Comparison of ENCODE assay signal across 12 cellular contexts in the genomic region with DNA sequence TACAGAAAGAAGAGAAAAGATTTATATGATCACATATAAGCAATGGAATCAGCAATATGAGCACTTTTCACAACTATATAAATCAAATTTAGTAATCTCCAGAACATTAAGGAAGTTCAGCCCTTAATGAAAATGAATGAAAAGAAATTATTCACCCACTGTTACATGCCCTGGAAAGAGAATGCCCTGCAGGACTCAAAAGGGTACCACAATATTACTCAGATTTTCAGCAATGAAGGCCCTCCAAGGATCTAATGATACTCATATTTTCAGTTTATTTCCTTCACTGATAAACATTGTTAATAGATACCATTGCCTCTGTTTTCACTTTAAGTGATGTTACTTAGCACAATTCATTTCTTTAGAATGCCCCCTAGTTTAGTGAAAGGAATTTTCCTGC. TPM values are rescaled to one million over a fixed set of nuclear protein-coding genes. Genes with fewer than 3 reads are reported as not detected.
DNase-seq lines count a peak whose midpoint lies in the region; ATAC-seq and TF ChIP-seq lines count a peak whose summit lies in the region.
"Not testable (repeated sequence)": the region's sequence is repeated elsewhere in the genome, so short reads cannot be mapped to it uniquely, and the experiment has no call there.
"Had no signal": no experiment of that assay in that cellular context is flagged by ENCODE, and none has a peak within 500 bp of the region (broad histone marks: within the 10 kb centered on the region; RNA-seq: fewer than 3 reads in every experiment).

No MANE protein-coding gene starts in this region.

- not testable (repeated sequence) for H3K4me3 ChIP-seq in CD4-positive, alpha-beta memory T cell (ENCODE audit: low read length in 2 of 2); naive thymus-derived CD4-positive, alpha-beta T cell (ENCODE audit: low read length); gastrocnemius medialis

- H3K4me3 Mint-ChIP-seq in CD4-positive, alpha-beta memory T cell: peak overlapping the region in 1 of 8 donors; percentile 67
- H3K4me3 Mint-ChIP-seq in T-cell: peak overlapping the region in 2 of 3 donors; percentile 65 to 73
- not testable (repeated sequence) for H3K4me3 Mint-ChIP-seq in activated T-cell treated with anti-CD3 and anti-CD28 coated beads, Interleukin-2, amount 50 U/mL, for 24 hours
- H3K4me3 Mint-ChIP-seq in brain: peak overlapping the region in 3 of 5 experiments; percentile 62 to 80 (median 74)
- H3K4me3 Mint-ChIP-seq in naive thymus-derived CD4-positive, alpha-beta T cell: peak overlapping the region in 1 of 10 donors; percentile 71

- H3K36me3 Mint-ChIP-seq in CD4-positive, alpha-beta memory T cell; T-cell; activated T-cell treated with anti-CD3 and anti-CD28 coated beads, Interleukin-2, amount 50 U/mL, for 24 hours (ENCODE audit: low read depth); brain; naive thymus-derived CD4-positive, alpha-beta T cell: not testable (repeated sequence)

- H3K27me3 Mint-ChIP-seq in CD4-positive, alpha-beta memory T cell; T-cell; activated T-cell treated with anti-CD3 and anti-CD28 coated beads, Interleukin-2, amount 50 U/mL, for 24 hours; brain: not testable (repeated sequence)
- H3K27me3 Mint-ChIP-seq in naive thymus-derived CD4-positive, alpha-beta T cell: peaks cover 0 to 12% (median 0%) of the 10 kb centered on the region in 5 donors

- intact Hi-C loops in CD4-positive, alpha-beta memory T cell (cut with micrococcal nuclease); gastrocnemius medialis (cut with DNase I; ENCODE audit: low total_unique reads): not testable (repeated sequence)
- intact Hi-C loops in naive thymus-derived CD4-positive, alpha-beta T cell (cut with micrococcal nuclease): loop anchor here in 1 of 2 donors (5.0 kb wide), 1 partner anchor 386 kb away; a partner anchor contains a TSS

- H3K27ac Mint-ChIP-seq in CD4-positive, alpha-beta memory T cell: peak overlapping the region in 6 of 7 donors; percentile 15 to 92 (median 32)
- H3K27ac Mint-ChIP-seq in T-cell (peak overlapping the region; percentile 93 to 100), brain (peak overlapping the region; percentile 67 to 100 (median 85))
- H3K27ac Mint-ChIP-seq in activated T-cell treated with anti-CD3 and anti-CD28 coated beads, Interleukin-2, amount 50 U/mL, for 24 hours: peak overlapping the region; percentile 22
- peak overlapping the region in 8 of 9 donors; percentile 26 to 99 (median 84) for H3K27ac Mint-ChIP-seq in naive thymus-derived CD4-positive, alpha-beta T cell

- H3K36me3 ChIP-seq in CD4-positive, alpha-beta memory T cell (ENCODE audit: insufficient read depth, low read length); naive thymus-derived CD4-positive, alpha-beta T cell (ENCODE audit: control insufficient read depth in 2 of 3, insufficient read depth in 3 of 3, low read length in 3 of 3); gastrocnemius medialis: not testable (repeated sequence)

- H3K27ac ChIP-seq in 22Rv1: peak overlapping the region; percentile 84
- H3K27ac ChIP-seq in CD4-positive, alpha-beta memory T cell (ENCODE audit: low read depth, low read length); naive thymus-derived CD4-positive, alpha-beta T cell (ENCODE audit: low read depth, low read length): not testable (repeated sequence)
- peak overlapping the region; percentile 35 to 59 (median 44) for H3K27ac ChIP-seq in gastrocnemius medialis

- H3K9me3 ChIP-seq in CD4-positive, alpha-beta memory T cell (ENCODE audit: control insufficient read depth in 1 of 2, low read length in 2 of 2); naive thymus-derived CD4-positive, alpha-beta T cell (ENCODE audit: control insufficient read depth in 2 of 3, low read length in 3 of 3); gastrocnemius medialis: not testable (repeated sequence)

- POLR2A ChIA-PET in CD4-positive, alpha-beta memory T cell (lab: Charles Lee; ENCODE audit: partially characterized antibody): interaction anchor here (0.6 kb wide), 1 partner anchor 17 kb away, joined by 3 read pairs; no protein-coding TSS in a partner anchor
- POLR2A ChIA-PET in T-cell (lab: Charles Lee): not testable (repeated sequence)
- POLR2A ChIA-PET in naive thymus-derived CD4-positive, alpha-beta T cell (lab: Charles Lee): interaction anchor here (0.7 to 1.8 kb wide), 3 partner anchors 9 to 155 kb away, joined by 3 to 5 read pairs (median 3); a partner anchor contains a TSS

- DNase-seq in CD4-positive, alpha-beta memory T cell; T-cell; activated T-cell treated with anti-CD3 and anti-CD28 coated beads, Interleukin-2, amount 50 U/mL, for 24 hours; naive thymus-derived CD4-positive, alpha-beta T cell; gastrocnemius medialis: not testable (repeated sequence)
- peak; percentile 83 for DNase-seq in NAMALWA (ENCODE audit: low spot score)

- CTCF ChIA-PET in CD4-positive, alpha-beta memory T cell (lab: Charles Lee; ENCODE audit: partially characterized antibody); T-cell (lab: Charles Lee); naive thymus-derived CD4-positive, alpha-beta T cell (lab: Charles Lee): not testable (repeated sequence)

- H3K4me1 ChIP-seq in CD4-positive, alpha-beta memory T cell (ENCODE audit: insufficient read depth, low read length): peaks cover 27% of the 10 kb centered on the region
- H3K4me1 ChIP-seq in naive thymus-derived CD4-positive, alpha-beta T cell (ENCODE audit: control insufficient read depth in 2 of 2, insufficient read depth in 2 of 2, low read length in 2 of 2): peaks cover 10 to 14% of the 10 kb centered on the region in 2 donors
- peaks cover 22 to 28% of the 10 kb centered on the region in 2 donors for H3K4me1 ChIP-seq in gastrocnemius medialis

- not testable (repeated sequence) for TF ChIP-seq POLR2A in gastrocnemius medialis (IDR thresholded peaks at IDR 0.05)

- H3K4me1 Mint-ChIP-seq in CD4-positive, alpha-beta memory T cell: peaks cover 22 to 50% (median 36%) of the 10 kb centered on the region in 4 donors
- H3K4me1 Mint-ChIP-seq in T-cell: peaks cover 40 to 61% (median 48%) of the 10 kb centered on the region in 3 donors
- H3K4me1 Mint-ChIP-seq in activated T-cell treated with anti-CD3 and anti-CD28 coated beads, Interleukin-2, amount 50 U/mL, for 24 hours (ENCODE audit: low read depth): peaks cover 58% of the 10 kb centered on the region
- H3K4me1 Mint-ChIP-seq in brain: peaks cover 47% of the 10 kb centered on the region
- H3K4me1 Mint-ChIP-seq in naive thymus-derived CD4-positive, alpha-beta T cell: peaks cover 35 to 61% (median 59%) of the 10 kb centered on the region in 7 donors

- H3K27me3 ChIP-seq in CD4-positive, alpha-beta memory T cell (ENCODE audit: insufficient read depth, low read length); naive thymus-derived CD4-positive, alpha-beta T cell (ENCODE audit: control insufficient read depth in 2 of 2, insufficient read depth in 2 of 2, low read length in 2 of 2); gastrocnemius medialis: not testable (repeated sequence)

- TF ChIP-seq CTCF in 22Rv1 (IDR thresholded peaks at IDR 0.05); brain (conservative IDR thresholded peaks at IDR 0.05); gastrocnemius medialis (IDR thresholded peaks at IDR 0.05 in 4 of 5, conservative IDR thresholded peaks at IDR 0.05 in 1 of 5): not testable (repeated sequence)

- ATAC-seq in T-cell (replicated peaks in 1 of 4); naive thymus-derived CD4-positive, alpha-beta T cell; gastrocnemius medialis: not testable (repeated sequence)

- in situ Hi-C loops in gastrocnemius medialis (cut with MboI; ENCODE audit: low sequenced_read_pairs in 4 of 4): not testable (repeated sequence)

- not testable (repeated sequence) for H3K9me3 Mint-ChIP-seq in CD4-positive, alpha-beta memory T cell; T-cell; activated T-cell treated with anti-CD3 and anti-CD28 coated beads, Interleukin-2, amount 50 U/mL, for 24 hours; brain; naive thymus-derived CD4-positive, alpha-beta T cell

RNA-seq across cellular contexts. Expression of a gene that starts 2.5 kb away (rescaled TPM):
- 1,000 to 10,000 TPM; 3,010 to 3,866 TPM for total RNA-seq in CD4-positive, alpha-beta memory T cell
- not detected for polyA plus RNA-seq in CD4-positive, alpha-beta memory T cell
- 1,000 to 10,000 TPM; 2,148 to 4,743 (median 3,650) TPM for total RNA-seq in T-cell
- polyA plus RNA-seq in brain (ENCODE audit: insufficient read depth, low read depth, low replicate concordance): not detected
- total RNA-seq in naive thymus-derived CD4-positive, alpha-beta T cell: 1,000 to 10,000 TPM; 2,341 to 4,458 (median 3,337) TPM
- not detected for polyA plus RNA-seq in naive thymus-derived CD4-positive, alpha-beta T cell
- total RNA-seq in gastrocnemius medialis: under 1 TPM in 1 of 4 donors, not detected in 3; under 0.01 TPM
- total RNA-seq: HT1080, LHCN-M2 had no signal
- polyA plus RNA-seq: BJ; CD8-positive, alpha-beta memory T cell had no signal

RNA-seq across cellular contexts. Expression of a gene that starts 23.4 kb away (rescaled TPM):
- 10 to 100 TPM; 84.9 to 91.7 TPM for total RNA-seq in CD4-positive, alpha-beta memory T cell
- polyA plus RNA-seq in CD4-positive, alpha-beta memory T cell: 1 to 10 TPM in 1 of 2 donors, under 1 TPM in 1; 0.77 to 8.4 TPM
- total RNA-seq in T-cell: 100 to 1,000 TPM in 1 of 5 donors, 10 to 100 TPM in 4; 59.3 to 104 (median 86.4) TPM
- polyA plus RNA-seq in brain (ENCODE audit: insufficient read depth, low read depth, low replicate concordance): 29.1 TPM
- total RNA-seq in naive thymus-derived CD4-positive, alpha-beta T cell: 10 to 100 TPM; 33.8 to 84.8 (median 62.7) TPM
- polyA plus RNA-seq in naive thymus-derived CD4-positive, alpha-beta T cell: 1 to 10 TPM; 1.4 to 6.8 TPM
- 1 to 10 TPM; 3.0 to 8.0 (median 5.3) TPM for total RNA-seq in gastrocnemius medialis

Comparison
In these comparisons a context has a peak if more than half of its experiments do, and no peak if none do; other contexts are left out.
1. H3K27ac Mint-ChIP-seq: peak in every context shown above with its lines; median percentile 96 in T-cell; 85 in brain; 84 in naive thymus-derived CD4-positive, alpha-beta T cell; 32 in CD4-positive, alpha-beta memory T cell; 22 in activated T-cell treated with anti-CD3 and anti-CD28 coated beads, Interleukin-2, amount 50 U/mL, for 24 hours.
2. RNA of a gene that starts 2.5 kb away (total RNA-seq): 3,010 to 3,866 TPM in CD4-positive, alpha-beta memory T cell, 2,148 to 4,743 TPM in T-cell and 2,341 to 4,458 TPM in naive thymus-derived CD4-positive, alpha-beta T cell; under 0.01 TPM in gastrocnemius medialis; every median in the first group is over 1,000 times any median in the second.